9 cellular contexts compared by ENCODE assay signal in the genomic region with DNA sequence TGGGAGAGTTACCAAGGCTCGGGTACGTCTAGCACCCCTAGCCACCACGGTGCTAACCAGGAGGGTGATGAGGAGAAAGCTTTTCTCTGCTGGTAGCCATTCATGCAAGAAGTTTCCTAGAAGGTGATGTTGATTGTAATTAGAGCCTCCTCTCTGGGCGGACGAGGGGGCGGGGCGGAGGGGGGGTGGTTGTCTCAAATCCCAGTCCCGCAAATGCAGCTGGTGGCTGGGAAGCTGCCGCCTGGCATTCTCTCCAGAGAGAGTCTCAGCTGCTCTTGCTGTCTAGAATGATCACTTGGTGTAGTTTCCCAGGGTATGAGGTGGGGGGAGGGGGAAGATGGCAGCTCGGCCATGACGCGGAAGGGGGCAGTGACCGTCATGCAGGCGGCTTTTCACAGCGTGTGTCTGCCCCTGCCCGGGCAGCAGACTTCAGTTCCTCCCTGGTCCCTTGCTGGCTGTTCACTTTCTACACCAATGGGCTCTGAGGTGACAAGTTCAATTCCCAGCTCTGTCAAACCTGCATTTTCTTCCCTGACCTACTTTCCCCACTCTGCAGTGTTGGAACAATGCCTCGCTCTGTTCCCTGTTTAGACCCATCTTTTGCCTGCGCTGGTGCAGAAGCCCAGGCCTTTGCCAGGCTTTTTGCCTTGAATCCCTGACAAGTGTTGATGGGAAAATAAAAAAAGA.
DNase-seq lines count a peak whose midpoint lies in the region; ATAC-seq and TF ChIP-seq lines count a peak whose summit lies in the region.
"Had no signal": no experiment of that assay in that cellular context is flagged by ENCODE, and none has a peak within 500 bp of the region (broad histone marks: within the 10 kb centered on the region; RNA-seq: fewer than 3 reads in every experiment).

No MANE protein-coding gene starts in this region.

- intact Hi-C loops in CD14-positive monocyte (cut with micrococcal nuclease) = loop anchor here in 1 of 2 donors (10.0 kb wide), 1 partner anchor 48 kb away; no protein-coding TSS in a partner anchor

- TF ChIP-seq POLR2A in tibial nerve (IDR thresholded peaks at IDR 0.05) = no peak

- H3K9me3 Mint-ChIP-seq in endothelial cell (ENCODE audit: unreplicated experiment) (no peaks in the 10 kb centered on the region), CD14-positive monocyte (peaks cover 3 to 10% (median 4%) of the 10 kb centered on the region in 7 donors)

- peaks cover 58% of the 10 kb centered on the region for H3K4me1 ChIP-seq in mesodermal cell (ENCODE audit: control insufficient read depth, insufficient read depth, low read length, poor library complexity, severe bottlenecking)
- H3K4me1 ChIP-seq in tibial nerve = peaks cover 0 to 31% (median 11%) of the 10 kb centered on the region in 4 donors

- H3K9me3 ChIP-seq in mesodermal cell (ENCODE audit: control insufficient read depth, low read length) (no peaks in the 10 kb centered on the region), tibial nerve (no peaks in the 10 kb centered on the region)
- H3K9me3 ChIP-seq: A549 had no signal

- H3K27me3 Mint-ChIP-seq in endothelial cell (ENCODE audit: unreplicated experiment) (peaks cover 9% of the 10 kb centered on the region), CD14-positive monocyte (ENCODE audit: low read depth in 3 of 3) (peaks cover 0 to 13% (median 3%) of the 10 kb centered on the region in 3 donors)

- no peaks in the 10 kb centered on the region for H3K27me3 ChIP-seq in tibial nerve

- peaks cover 3% of the 10 kb centered on the region for H3K36me3 Mint-ChIP-seq in endothelial cell (ENCODE audit: low read depth, unreplicated experiment)
- peaks cover 0 to 2% of the 10 kb centered on the region in 2 donors for H3K36me3 Mint-ChIP-seq in CD14-positive monocyte

- H3K27ac Mint-ChIP-seq in endothelial cell (ENCODE audit: unreplicated experiment) (peak overlapping the region; percentile 99), CD14-positive monocyte (peak overlapping the region in 2 of 7 donors; percentile 14 to 64)

- DNase-seq in NCI-H1436 (lab: John Stamatoyannopoulos, UW) (peak; percentile 48), NCI-H1436 treated with DMSO at 0.1 percent for 48 hours (lab: John Stamatoyannopoulos, UW) (no peak), endothelial cell (ENCODE audit: low spot score) (peak; percentile 70), tibial nerve (ENCODE audit: low spot score in 2 of 2) (no peak), CD14-positive monocyte (ENCODE audit: low spot score) (no peak), glomerular visceral epithelial cell (ENCODE audit: extremely low spot score) (no peak)

- TF ChIP-seq CTCF in endothelial cell (IDR thresholded peaks at IDR 0.05; ENCODE audit: unreplicated experiment) (no peak), tibial nerve (IDR thresholded peaks at IDR 0.05) (no peak), CD14-positive monocyte (IDR thresholded peaks at IDR 0.05) (no peak)

- ATAC-seq in HG03442 (IDR thresholded peaks at IDR 0.05; ENCODE audit: unreplicated experiment) = no peak
- ATAC-seq: A549 had no signal

- H3K27ac ChIP-seq in mesodermal cell (ENCODE audit: low read depth, low read length, severe bottlenecking) (peak overlapping the region; percentile 92), tibial nerve (no peak overlapping the region)
- H3K27ac ChIP-seq: A549 had no signal

- H3K36me3 ChIP-seq in mesodermal cell (ENCODE audit: control insufficient read depth, insufficient read depth, low read length) (no peaks in the 10 kb centered on the region), tibial nerve (no peaks in the 10 kb centered on the region)

- 5 to 9% methylated on average over 8 to 11 of the region's 18 CpGs for WGBS in mesodermal cell (ENCODE audit: insufficient coverage in 2 of 2), 2 experiments
- 27 to 44% methylated on average over 13 to 16 of the region's 18 CpGs for WGBS in tibial nerve, 2 donors

- H3K4me1 Mint-ChIP-seq in endothelial cell (ENCODE audit: unreplicated experiment) (peaks cover 94% of the 10 kb centered on the region), CD14-positive monocyte (peaks cover 38% of the 10 kb centered on the region)

- no peak overlapping the region for H3K4me3 ChIP-seq in mesodermal cell (ENCODE audit: extremely low read depth, insufficient read depth, low read length, poor library complexity, severe bottlenecking)
- H3K4me3 ChIP-seq in tibial nerve = peak overlapping the region in 3 of 4 donors; percentile 6 to 29 (median 12)
- H3K4me3 ChIP-seq: A549 had no signal

- no peak for TF ChIP-seq EP300 in tibial nerve (IDR thresholded peaks at IDR 0.05)

- H3K4me3 Mint-ChIP-seq in endothelial cell (ENCODE audit: unreplicated experiment) (peak overlapping the region; percentile 57), CD14-positive monocyte (no peak overlapping the region)

Comparison
In these comparisons a context has a peak if more than half of its experiments do, and no peak if none do; other contexts are left out.
1. DNase-seq: peak in NCI-H1436 (single experiment) and endothelial cell (single experiment); none in NCI-H1436 treated with DMSO at 0.1 percent for 48 hours (single experiment), tibial nerve (0 of 2), CD14-positive monocyte (single experiment) and glomerular visceral epithelial cell (single experiment).